ENCODE assay signal across 10 cellular contexts in the genomic region with DNA sequence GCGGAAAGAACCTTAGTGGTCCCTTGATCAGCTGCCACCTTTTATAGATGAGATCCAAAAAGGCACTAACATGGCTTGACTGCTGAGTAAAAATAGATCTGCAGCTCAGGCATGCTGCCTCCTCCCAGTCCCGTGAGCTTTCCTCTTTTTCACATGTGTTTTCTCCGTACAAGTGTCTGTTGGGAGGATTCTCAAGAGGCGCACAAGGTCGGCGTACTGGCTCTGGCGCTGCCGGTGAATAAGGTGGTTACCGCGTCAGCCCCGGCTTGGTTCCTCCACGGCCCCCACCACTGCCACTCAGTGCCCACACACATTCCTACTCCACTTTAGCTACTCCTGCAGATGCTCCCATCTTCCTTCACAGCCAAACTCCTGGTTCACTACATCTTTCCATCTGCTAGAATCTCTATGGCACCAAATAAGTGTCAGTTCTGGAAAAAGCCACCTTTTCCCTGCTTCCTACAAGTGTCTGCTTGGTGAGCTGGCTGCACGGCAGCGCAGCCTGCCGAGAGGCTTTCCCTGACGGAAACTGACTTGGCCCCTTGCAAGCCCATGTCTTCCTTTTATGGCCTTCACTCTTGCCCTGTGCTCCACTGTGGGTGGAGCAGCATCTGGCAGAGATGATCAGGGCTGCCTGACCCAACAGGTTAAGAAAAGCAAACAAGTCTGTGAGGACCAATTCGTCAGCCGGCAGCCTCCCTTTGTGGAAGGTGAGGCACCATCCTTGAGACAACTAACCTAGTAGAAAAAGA.
DNase-seq lines count a peak whose midpoint lies in the region; ATAC-seq, FAIRE-seq and TF ChIP-seq lines count a peak whose summit lies in the region.
"Had no signal": no experiment of that assay in that cellular context is flagged by ENCODE, and none has a peak within 500 bp of the region (broad histone marks: within the 10 kb centered on the region; RNA-seq: fewer than 3 reads in every experiment).

No MANE protein-coding gene starts in this region.

- H3K27ac ChIP-seq in BLaER1 = peak overlapping the region; percentile 33; the same call in 1 of the 2 replicates
- peak overlapping the region; percentile 65; the same call in 1 of the 2 replicates for H3K27ac ChIP-seq in SJSA1
- peak overlapping the region; percentile 17 for H3K27ac ChIP-seq in osteoblast (ENCODE audit: low read depth, low read length)

- no peaks in the 10 kb centered on the region for H3K9me3 ChIP-seq in BLaER1
- no peaks in the 10 kb centered on the region for H3K9me3 ChIP-seq in SJSA1 (replicated peaks)
- H3K9me3 ChIP-seq in osteoblast (ENCODE audit: low read depth, low read length) = no peaks in the 10 kb centered on the region

- H3K4me3 Mint-ChIP-seq in effector memory CD8-positive, alpha-beta T cell = no peak overlapping the region
- H3K4me3 Mint-ChIP-seq: activated CD4-positive, alpha-beta T cell treated with anti-CD3 and anti-CD28 coated beads, Interleukin-2, amount 10 ng/mL, durations not matched to agents 7 days and 5 days had no signal

- no peak for FAIRE-seq in urothelium cell line (lab: Jason Lieb, UNC)

- no peak overlapping the region for H2AFZ ChIP-seq in osteoblast (ENCODE audit: low read length)

- H3K79me2 ChIP-seq in osteoblast (ENCODE audit: insufficient read depth, low read length) = peaks cover 12% of the 10 kb centered on the region

- H3K4me3 ChIP-seq in BLaER1 = no peak overlapping the region
- H3K4me3 ChIP-seq in SJSA1 = no peak overlapping the region
- H3K4me3 ChIP-seq in osteoblast (ENCODE audit: insufficient read depth, low read length) = no peak overlapping the region

- peaks cover 99% of the 10 kb centered on the region for H3K36me3 ChIP-seq in BLaER1
- peaks cover 37% of the 10 kb centered on the region for H3K36me3 ChIP-seq in SJSA1
- H3K36me3 ChIP-seq in osteoblast (ENCODE audit: insufficient read depth, low read length) = no peaks in the 10 kb centered on the region

- H3K36me3 Mint-ChIP-seq in effector memory CD8-positive, alpha-beta T cell (ENCODE audit: insufficient read depth) = peaks cover 41% of the 10 kb centered on the region

- DNase-seq in SJSA1 (ENCODE audit: low read depth in 1 of 2, low spot score in 2 of 2) (peak; percentile 36 to 46), glomerular visceral epithelial cell (ENCODE audit: extremely low spot score) (peak; percentile 33), osteoblast (ENCODE audit: insufficient read length, low spot score, missing footprints) (no peak), urothelium cell line (ENCODE audit: low spot score) (no peak), NCI-H446 (lab: John Stamatoyannopoulos, UW) (no peak)
- DNase-seq in effector memory CD8-positive, alpha-beta T cell = no peak
- DNase-seq in activated CD4-positive, alpha-beta T cell treated with anti-CD3 and anti-CD28 coated beads for 4 hours = no peak
- DNase-seq: activated CD4-positive, alpha-beta T cell treated with anti-CD3 and anti-CD28 coated beads, Interleukin-2, amount 10 ng/mL, durations not matched to agents 7 days and 5 days; central memory CD4-positive, alpha-beta T cell had no signal

- H3K9me3 Mint-ChIP-seq in effector memory CD8-positive, alpha-beta T cell = no peaks in the 10 kb centered on the region
- H3K9me3 Mint-ChIP-seq: activated CD4-positive, alpha-beta T cell treated with anti-CD3 and anti-CD28 coated beads, Interleukin-2, amount 10 ng/mL, durations not matched to agents 7 days and 5 days had no signal

- ATAC-seq in effector memory CD8-positive, alpha-beta T cell (replicated peaks) = no peak

- no peak for TF ChIP-seq CTCF in osteoblast (IDR thresholded peaks at IDR 0.05; ENCODE audit: extremely low read depth, low read depth, low read length)

- H3K27me3 ChIP-seq in BLaER1 (no peaks in the 10 kb centered on the region), SJSA1 (replicated peaks) (no peaks in the 10 kb centered on the region), osteoblast (ENCODE audit: insufficient read depth, low read length) (no peaks in the 10 kb centered on the region)

- H3K9ac ChIP-seq in BLaER1 = no peak overlapping the region

- H3K4me1 Mint-ChIP-seq in effector memory CD8-positive, alpha-beta T cell (ENCODE audit: low read depth in 2 of 2) = peaks cover 11 to 17% of the 10 kb centered on the region in 2 donors

- H4K20me1 ChIP-seq in BLaER1 (peaks cover 91% of the 10 kb centered on the region), osteoblast (ENCODE audit: insufficient read depth, low read length) (peaks cover 3% of the 10 kb centered on the region)

- no peaks in the 10 kb centered on the region for H3K27me3 Mint-ChIP-seq in effector memory CD8-positive, alpha-beta T cell
- H3K27me3 Mint-ChIP-seq: activated CD4-positive, alpha-beta T cell treated with anti-CD3 and anti-CD28 coated beads, Interleukin-2, amount 10 ng/mL, durations not matched to agents 7 days and 5 days had no signal

- H3K4me1 ChIP-seq in BLaER1 (peaks cover 59% of the 10 kb centered on the region), SJSA1 (replicated peaks) (peaks cover 42% of the 10 kb centered on the region), osteoblast (ENCODE audit: insufficient read depth, low read length) (peaks cover 36% of the 10 kb centered on the region)

- peak overlapping the region in 1 of 2 donors; percentile 69 for H3K27ac Mint-ChIP-seq in effector memory CD8-positive, alpha-beta T cell

- H3K4me2 ChIP-seq in BLaER1 = peak overlapping the region; percentile 53
- H3K4me2 ChIP-seq in osteoblast (ENCODE audit: insufficient read depth, low read length) = peak overlapping the region; percentile 63

Comparison
In these comparisons a context has a peak if more than half of its experiments do, and no peak if none do; other contexts are left out.
1. DNase-seq: peak in SJSA1 (2 of 2) and glomerular visceral epithelial cell (single experiment); none in osteoblast (single experiment), effector memory CD8-positive, alpha-beta T cell (0 of 3), activated CD4-positive, alpha-beta T cell treated with anti-CD3 and anti-CD28 coated beads for 4 hours (0 of 2), urothelium cell line (single experiment) and NCI-H446 (0 of 2).
2. Peak in every context shown above with its lines, with median percentiles within 50 percentile points of each other: H3K27ac ChIP-seq.